In the genomic region with DNA sequence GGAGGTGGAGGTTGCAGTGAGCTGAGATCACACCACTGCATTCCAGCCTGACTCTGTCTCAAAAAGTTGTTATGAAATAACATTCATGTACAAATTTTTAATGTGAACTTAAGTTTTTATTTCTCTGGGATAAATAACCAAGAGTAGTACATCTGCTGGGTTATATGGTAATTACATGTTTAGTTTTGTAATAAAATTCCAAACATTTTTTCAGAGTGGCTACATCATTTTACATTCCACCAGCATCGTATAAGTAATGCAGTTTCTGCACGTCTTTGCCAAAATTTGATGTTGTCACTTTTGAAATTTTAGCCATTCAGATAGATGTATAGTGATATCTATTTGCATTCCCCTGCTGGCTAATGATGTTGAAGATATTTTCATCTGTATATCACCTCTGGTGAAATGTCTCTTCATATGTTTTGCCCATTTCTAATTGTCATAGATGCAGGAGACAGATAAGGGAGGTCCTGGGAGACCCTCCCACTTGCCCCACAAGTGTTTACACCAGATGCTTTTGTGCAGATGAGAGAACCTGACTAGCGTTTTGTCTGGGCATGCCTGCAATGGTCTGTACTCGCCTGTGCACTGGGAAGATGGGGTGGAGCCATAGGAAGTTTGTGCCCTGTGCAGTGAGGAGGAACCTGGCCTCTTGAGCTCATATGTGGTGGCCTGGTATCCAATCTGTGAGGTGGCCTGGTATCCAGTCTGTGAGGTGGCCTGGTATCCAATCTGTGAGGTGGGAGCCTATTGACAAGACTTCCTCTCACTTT, we compare ENCODE assay signal across 1 cellular context.
TF ChIP-seq lines count a peak whose summit lies in the region.

No MANE protein-coding gene starts in this region.

TF ChIP-seq in IMR-90, 13 proteins besides CTCF, POLR2A, EP300 and RAD21:
- TF ChIP-seq USF2 (IDR thresholded peaks at IDR 0.05; ENCODE audit: low read depth, low read length) (no peak), MAFK (IDR thresholded peaks at IDR 0.05; ENCODE audit: low read depth, low read length) (no peak), SMC3 (IDR thresholded peaks at IDR 0.05; ENCODE audit: low read depth, low read length) (no peak), RCOR1 (IDR thresholded peaks at IDR 0.05; ENCODE audit: insufficient replicate concordance, low read length) (no peak), RFX5 (IDR thresholded peaks at IDR 0.05; ENCODE audit: low read depth, low read length) (no peak), MAZ (IDR thresholded peaks at IDR 0.05; ENCODE audit: borderline replicate concordance, low read depth, low read length) (no peak), CEBPB (IDR thresholded peaks at IDR 0.05; ENCODE audit: low read depth, low read length) (no peak), FOS (IDR thresholded peaks at IDR 0.05; ENCODE audit: low read depth, low read length) (no peak), BHLHE40 (IDR thresholded peaks at IDR 0.05; ENCODE audit: low read depth, low read length) (no peak), CHD1 (IDR thresholded peaks at IDR 0.05; ENCODE audit: low read depth, low read length) (no peak), NFE2L2 (IDR thresholded peaks at IDR 0.05; ENCODE audit: low read depth, low read length) (no peak), MXI1 (IDR thresholded peaks at IDR 0.05; ENCODE audit: borderline replicate concordance, low read depth, low read length) (no peak)
- TF ChIP-seq, protein P1, sequence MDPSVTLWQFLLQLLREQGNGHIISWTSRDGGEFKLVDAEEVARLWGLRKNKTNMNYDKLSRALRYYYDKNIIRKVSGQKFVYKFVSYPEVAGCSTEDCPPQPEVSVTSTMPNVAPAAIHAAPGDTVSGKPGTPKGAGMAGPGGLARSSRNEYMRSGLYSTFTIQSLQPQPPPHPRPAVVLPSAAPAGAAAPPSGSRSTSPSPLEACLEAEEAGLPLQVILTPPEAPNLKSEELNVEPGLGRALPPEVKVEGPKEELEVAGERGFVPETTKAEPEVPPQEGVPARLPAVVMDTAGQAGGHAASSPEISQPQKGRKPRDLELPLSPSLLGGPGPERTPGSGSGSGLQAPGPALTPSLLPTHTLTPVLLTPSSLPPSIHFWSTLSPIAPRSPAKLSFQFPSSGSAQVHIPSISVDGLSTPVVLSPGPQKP (IDR thresholded peaks at IDR 0.05; ENCODE audit: borderline replicate concordance, low read depth, low read length) = no peak
